In the genomic region with DNA sequence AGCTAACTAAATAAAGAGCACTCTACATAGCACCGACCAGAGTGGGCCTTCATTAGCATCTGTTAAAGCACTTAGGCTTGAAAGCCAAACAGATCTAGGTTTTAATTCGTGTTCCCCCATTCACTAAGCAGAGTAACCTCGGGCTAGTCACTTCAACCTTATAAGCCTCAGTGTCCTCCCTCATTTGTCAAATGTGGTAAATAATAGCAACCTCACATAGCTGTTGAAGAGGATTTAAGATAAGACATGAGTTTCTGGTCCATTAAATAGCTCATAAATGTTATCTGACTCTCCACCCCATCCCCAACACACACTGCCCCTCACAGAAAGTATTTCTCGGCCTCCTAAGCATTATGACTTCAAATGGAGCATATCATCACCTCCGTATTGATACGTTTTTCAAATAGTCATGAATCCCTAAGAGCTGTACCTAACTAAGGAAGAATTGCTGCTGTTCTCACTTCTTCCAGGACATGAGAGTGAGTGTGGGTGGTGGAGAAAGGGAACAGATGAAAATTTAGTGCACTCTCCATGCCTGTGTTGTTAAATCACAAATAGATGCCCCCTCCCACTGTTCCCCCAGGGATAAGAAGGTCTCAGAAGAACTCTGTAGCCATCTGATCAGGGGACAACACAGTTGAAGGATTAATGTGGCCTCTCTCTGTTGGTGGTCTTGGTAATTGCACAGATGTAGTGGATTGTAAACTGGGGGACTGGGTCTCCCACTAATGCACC, we compare ENCODE assay signal across 1 cellular context.
TF ChIP-seq lines count a peak whose summit lies in the region.

No MANE protein-coding gene starts in this region.

TF ChIP-seq in HEK293, 187 proteins besides CTCF, POLR2A, EP300 and RAD21 (continued from another document):
- TF ChIP-seq, protein P1, sequence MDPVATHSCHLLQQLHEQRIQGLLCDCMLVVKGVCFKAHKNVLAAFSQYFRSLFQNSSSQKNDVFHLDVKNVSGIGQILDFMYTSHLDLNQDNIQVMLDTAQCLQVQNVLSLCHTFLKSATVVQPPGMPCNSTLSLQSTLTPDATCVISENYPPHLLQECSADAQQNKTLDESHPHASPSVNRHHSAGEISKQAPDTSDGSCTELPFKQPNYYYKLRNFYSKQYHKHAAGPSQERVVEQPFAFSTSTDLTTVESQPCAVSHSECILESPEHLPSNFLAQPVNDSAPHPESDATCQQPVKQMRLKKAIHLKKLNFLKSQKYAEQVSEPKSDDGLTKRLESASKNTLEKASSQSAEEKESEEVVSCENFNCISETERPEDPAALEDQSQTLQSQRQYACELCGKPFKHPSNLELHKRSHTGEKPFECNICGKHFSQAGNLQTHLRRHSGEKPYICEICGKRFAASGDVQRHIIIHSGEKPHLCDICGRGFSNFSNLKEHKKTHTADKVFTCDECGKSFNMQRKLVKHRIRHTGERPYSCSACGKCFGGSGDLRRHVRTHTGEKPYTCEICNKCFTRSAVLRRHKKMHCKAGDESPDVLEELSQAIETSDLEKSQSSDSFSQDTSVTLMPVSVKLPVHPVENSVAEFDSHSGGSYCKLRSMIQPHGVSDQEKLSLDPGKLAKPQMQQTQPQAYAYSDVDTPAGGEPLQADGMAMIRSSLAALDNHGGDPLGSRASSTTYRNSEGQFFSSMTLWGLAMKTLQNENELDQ (tag by site-specific recombination; IDR thresholded peaks at IDR 0.05; ENCODE audit: low read depth), result no peak
- TF ChIP-seq ZEB2 (tag by site-specific recombination; IDR thresholded peaks at IDR 0.05), result no peak
- no peak for TF ChIP-seq ZFP37 (tag by site-specific recombination; IDR thresholded peaks at IDR 0.05)
- TF ChIP-seq KLF16 (tag by site-specific recombination; IDR thresholded peaks at IDR 0.05), result peak; percentile 54; the same call in 1 of the 2 replicates
- TF ChIP-seq ZNF654 (tag by site-specific recombination; IDR thresholded peaks at IDR 0.05; ENCODE audit: low read depth), result no peak
- no peak for TF ChIP-seq ZNF112 (tag by site-specific recombination; IDR thresholded peaks at IDR 0.05)
- no peak for TF ChIP-seq BCL11A (tag by site-specific recombination; IDR thresholded peaks at IDR 0.05; ENCODE audit: low read depth)
- 0 out of 2 replicates have a peak, but pooled peaks have one; percentile 40 for TF ChIP-seq KLF10 (tag by site-specific recombination; IDR thresholded peaks at IDR 0.05)
- no peak for TF ChIP-seq ZNF660 (tag by site-specific recombination; IDR thresholded peaks at IDR 0.05)
- 0 out of 2 replicates have a peak, but pooled peaks have one; percentile 26 for TF ChIP-seq ZNF341 (tag by site-specific recombination; IDR thresholded peaks at IDR 0.05; ENCODE audit: low read depth)
- TF ChIP-seq MEIS1 (CRISPR knock-in tag; IDR thresholded peaks at IDR 0.05; ENCODE audit: borderline replicate concordance), result no peak
- TF ChIP-seq KLF1 (tag by site-specific recombination; IDR thresholded peaks at IDR 0.05), result peak; percentile 72
- no peak for TF ChIP-seq ZNF600 (tag by site-specific recombination; IDR thresholded peaks at IDR 0.05)
- TF ChIP-seq, protein P2, sequence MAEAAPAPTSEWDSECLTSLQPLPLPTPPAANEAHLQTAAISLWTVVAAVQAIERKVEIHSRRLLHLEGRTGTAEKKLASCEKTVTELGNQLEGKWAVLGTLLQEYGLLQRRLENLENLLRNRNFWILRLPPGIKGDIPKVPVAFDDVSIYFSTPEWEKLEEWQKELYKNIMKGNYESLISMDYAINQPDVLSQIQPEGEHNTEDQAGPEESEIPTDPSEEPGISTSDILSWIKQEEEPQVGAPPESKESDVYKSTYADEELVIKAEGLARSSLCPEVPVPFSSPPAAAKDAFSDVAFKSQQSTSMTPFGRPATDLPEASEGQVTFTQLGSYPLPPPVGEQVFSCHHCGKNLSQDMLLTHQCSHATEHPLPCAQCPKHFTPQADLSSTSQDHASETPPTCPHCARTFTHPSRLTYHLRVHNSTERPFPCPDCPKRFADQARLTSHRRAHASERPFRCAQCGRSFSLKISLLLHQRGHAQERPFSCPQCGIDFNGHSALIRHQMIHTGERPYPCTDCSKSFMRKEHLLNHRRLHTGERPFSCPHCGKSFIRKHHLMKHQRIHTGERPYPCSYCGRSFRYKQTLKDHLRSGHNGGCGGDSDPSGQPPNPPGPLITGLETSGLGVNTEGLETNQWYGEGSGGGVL (tag by site-specific recombination; IDR thresholded peaks at IDR 0.05), result peak; percentile 46; the same call in 1 of the 2 replicates
- 0 out of 2 replicates have a peak, but pooled peaks have one; percentile 7 for TF ChIP-seq ZNF10 (tag by site-specific recombination; IDR thresholded peaks at IDR 0.05)
- TF ChIP-seq, protein P3, sequence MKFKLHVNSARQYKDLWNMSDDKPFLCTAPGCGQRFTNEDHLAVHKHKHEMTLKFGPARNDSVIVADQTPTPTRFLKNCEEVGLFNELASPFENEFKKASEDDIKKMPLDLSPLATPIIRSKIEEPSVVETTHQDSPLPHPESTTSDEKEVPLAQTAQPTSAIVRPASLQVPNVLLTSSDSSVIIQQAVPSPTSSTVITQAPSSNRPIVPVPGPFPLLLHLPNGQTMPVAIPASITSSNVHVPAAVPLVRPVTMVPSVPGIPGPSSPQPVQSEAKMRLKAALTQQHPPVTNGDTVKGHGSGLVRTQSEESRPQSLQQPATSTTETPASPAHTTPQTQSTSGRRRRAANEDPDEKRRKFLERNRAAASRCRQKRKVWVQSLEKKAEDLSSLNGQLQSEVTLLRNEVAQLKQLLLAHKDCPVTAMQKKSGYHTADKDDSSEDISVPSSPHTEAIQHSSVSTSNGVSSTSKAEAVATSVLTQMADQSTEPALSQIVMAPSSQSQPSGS (tag by site-specific recombination; IDR thresholded peaks at IDR 0.05; ENCODE audit: low read depth), result 0 out of 2 replicates have a peak, but pooled peaks have one; percentile 20
- peak; percentile 73 for TF ChIP-seq ZIC2 (tag by site-specific recombination; IDR thresholded peaks at IDR 0.05)
- TF ChIP-seq, protein P4, sequence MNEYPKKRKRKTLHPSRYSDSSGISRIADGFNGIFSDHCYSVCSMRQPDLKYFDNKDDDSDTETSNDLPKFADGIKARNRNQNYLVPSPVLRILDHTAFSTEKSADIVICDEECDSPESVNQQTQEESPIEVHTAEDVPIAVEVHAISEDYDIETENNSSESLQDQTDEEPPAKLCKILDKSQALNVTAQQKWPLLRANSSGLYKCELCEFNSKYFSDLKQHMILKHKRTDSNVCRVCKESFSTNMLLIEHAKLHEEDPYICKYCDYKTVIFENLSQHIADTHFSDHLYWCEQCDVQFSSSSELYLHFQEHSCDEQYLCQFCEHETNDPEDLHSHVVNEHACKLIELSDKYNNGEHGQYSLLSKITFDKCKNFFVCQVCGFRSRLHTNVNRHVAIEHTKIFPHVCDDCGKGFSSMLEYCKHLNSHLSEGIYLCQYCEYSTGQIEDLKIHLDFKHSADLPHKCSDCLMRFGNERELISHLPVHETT (tag by site-specific recombination; IDR thresholded peaks at IDR 0.05), result no peak
- TF ChIP-seq ZNF629 (tag by site-specific recombination; IDR thresholded peaks at IDR 0.05), result no peak
- TF ChIP-seq, protein P5, sequence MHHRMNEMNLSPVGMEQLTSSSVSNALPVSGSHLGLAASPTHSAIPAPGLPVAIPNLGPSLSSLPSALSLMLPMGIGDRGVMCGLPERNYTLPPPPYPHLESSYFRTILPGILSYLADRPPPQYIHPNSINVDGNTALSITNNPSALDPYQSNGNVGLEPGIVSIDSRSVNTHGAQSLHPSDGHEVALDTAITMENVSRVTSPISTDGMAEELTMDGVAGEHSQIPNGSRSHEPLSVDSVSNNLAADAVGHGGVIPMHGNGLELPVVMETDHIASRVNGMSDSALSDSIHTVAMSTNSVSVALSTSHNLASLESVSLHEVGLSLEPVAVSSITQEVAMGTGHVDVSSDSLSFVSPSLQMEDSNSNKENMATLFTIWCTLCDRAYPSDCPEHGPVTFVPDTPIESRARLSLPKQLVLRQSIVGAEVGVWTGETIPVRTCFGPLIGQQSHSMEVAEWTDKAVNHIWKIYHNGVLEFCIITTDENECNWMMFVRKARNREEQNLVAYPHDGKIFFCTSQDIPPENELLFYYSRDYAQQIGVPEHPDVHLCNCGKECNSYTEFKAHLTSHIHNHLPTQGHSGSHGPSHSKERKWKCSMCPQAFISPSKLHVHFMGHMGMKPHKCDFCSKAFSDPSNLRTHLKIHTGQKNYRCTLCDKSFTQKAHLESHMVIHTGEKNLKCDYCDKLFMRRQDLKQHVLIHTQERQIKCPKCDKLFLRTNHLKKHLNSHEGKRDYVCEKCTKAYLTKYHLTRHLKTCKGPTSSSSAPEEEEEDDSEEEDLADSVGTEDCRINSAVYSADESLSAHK (tag by site-specific recombination; IDR thresholded peaks at IDR 0.05), result peak; percentile 95
- peak; percentile 13; the same call in 1 of the 2 replicates for TF ChIP-seq ZNF121 (tag by site-specific recombination; IDR thresholded peaks at IDR 0.05)
- no peak for TF ChIP-seq ZNF670 (tag by site-specific recombination; IDR thresholded peaks at IDR 0.05; ENCODE audit: low read depth)
- TF ChIP-seq SALL2 (tag by site-specific recombination; IDR thresholded peaks at IDR 0.05; ENCODE audit: borderline replicate concordance), result no peak
- no peak; the same call in 1 of the 2 replicates for TF ChIP-seq KLF8 (tag by site-specific recombination; IDR thresholded peaks at IDR 0.05)
- no peak for TF ChIP-seq ZNF433 (tag by site-specific recombination; IDR thresholded peaks at IDR 0.05; ENCODE audit: low read depth)
- TF ChIP-seq ZNF19 (tag by site-specific recombination; IDR thresholded peaks at IDR 0.05; ENCODE audit: low read depth), result no peak
- TF ChIP-seq ZNF624 (tag by site-specific recombination; IDR thresholded peaks at IDR 0.05), result no peak
- TF ChIP-seq GLI2 (tag by site-specific recombination; IDR thresholded peaks at IDR 0.05; ENCODE audit: borderline replicate concordance, low read depth), result peak; percentile 40; the same call in 1 of the 2 replicates
- TF ChIP-seq TRIM28 (IDR thresholded peaks at IDR 0.05; ENCODE audit: borderline replicate concordance, low read length), result peak; percentile 47; the same call in 1 of the 2 replicates
- TF ChIP-seq ZNF114 (tag by site-specific recombination; IDR thresholded peaks at IDR 0.05), result no peak
- no peak for TF ChIP-seq ZNF510 (tag by site-specific recombination; IDR thresholded peaks at IDR 0.05; ENCODE audit: insufficient replicate concordance)
- peak; percentile 96 for TF ChIP-seq FEZF1 (tag by site-specific recombination; IDR thresholded peaks at IDR 0.05)
- TF ChIP-seq, protein P6, sequence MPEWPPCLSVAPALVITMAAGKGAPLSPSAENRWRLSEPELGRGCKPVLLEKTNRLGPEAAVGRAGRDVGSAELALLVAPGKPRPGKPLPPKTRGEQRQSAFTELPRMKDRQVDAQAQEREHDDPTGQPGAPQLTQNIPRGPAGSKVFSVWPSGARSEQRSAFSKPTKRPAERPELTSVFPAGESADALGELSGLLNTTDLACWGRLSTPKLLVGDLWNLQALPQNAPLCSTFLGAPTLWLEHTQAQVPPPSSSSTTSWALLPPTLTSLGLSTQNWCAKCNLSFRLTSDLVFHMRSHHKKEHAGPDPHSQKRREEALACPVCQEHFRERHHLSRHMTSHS (tag by site-specific recombination; IDR thresholded peaks at IDR 0.05), result peak; percentile 43; the same call in 1 of the 2 replicates
- TF ChIP-seq SP3 (tag by site-specific recombination; IDR thresholded peaks at IDR 0.05), result no peak
- no peak for TF ChIP-seq ZNF76 (tag by site-specific recombination; IDR thresholded peaks at IDR 0.05; ENCODE audit: borderline replicate concordance, low read depth)
- peak; percentile 93 for TF ChIP-seq MZF1 (tag by site-specific recombination; IDR thresholded peaks at IDR 0.05; ENCODE audit: borderline replicate concordance)
- TF ChIP-seq IKZF3 (tag by site-specific recombination; IDR thresholded peaks at IDR 0.05), result peak; percentile 78
- TF ChIP-seq, protein P7, sequence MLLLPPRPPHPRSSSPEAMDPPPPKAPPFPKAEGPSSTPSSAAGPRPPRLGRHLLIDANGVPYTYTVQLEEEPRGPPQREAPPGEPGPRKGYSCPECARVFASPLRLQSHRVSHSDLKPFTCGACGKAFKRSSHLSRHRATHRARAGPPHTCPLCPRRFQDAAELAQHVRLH (tag by site-specific recombination; IDR thresholded peaks at IDR 0.05), result peak; percentile 68; the same call in 1 of the 2 replicates
- TF ChIP-seq, protein P8, sequence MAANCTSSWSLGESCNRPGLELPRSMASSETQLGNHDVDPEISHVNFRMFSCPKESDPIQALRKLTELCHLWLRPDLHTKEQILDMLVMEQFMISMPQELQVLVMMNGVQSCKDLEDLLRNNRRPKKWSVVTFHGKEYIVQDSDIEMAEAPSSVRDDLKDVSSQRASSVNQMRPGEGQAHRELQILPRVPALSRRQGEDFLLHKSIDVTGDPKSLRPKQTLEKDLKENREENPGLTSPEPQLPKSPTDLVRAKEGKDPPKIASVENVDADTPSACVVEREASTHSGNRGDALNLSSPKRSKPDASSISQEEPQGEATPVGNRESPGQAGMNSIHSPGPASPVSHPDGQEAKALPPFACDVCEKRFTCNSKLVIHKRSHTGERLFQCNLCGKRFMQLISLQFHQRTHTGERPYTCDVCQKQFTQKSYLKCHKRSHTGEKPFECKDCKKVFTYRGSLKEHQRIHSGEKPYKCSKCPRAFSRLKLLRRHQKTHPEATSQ (tag by site-specific recombination; IDR thresholded peaks at IDR 0.05), result no peak
- TF ChIP-seq ZNF658 (tag by site-specific recombination; IDR thresholded peaks at IDR 0.05), result no peak
- TF ChIP-seq, protein P9, sequence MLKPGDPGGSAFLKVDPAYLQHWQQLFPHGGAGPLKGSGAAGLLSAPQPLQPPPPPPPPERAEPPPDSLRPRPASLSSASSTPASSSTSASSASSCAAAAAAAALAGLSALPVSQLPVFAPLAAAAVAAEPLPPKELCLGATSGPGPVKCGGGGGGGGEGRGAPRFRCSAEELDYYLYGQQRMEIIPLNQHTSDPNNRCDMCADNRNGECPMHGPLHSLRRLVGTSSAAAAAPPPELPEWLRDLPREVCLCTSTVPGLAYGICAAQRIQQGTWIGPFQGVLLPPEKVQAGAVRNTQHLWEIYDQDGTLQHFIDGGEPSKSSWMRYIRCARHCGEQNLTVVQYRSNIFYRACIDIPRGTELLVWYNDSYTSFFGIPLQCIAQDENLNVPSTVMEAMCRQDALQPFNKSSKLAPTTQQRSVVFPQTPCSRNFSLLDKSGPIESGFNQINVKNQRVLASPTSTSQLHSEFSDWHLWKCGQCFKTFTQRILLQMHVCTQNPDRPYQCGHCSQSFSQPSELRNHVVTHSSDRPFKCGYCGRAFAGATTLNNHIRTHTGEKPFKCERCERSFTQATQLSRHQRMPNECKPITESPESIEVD (tag by site-specific recombination; IDR thresholded peaks at IDR 0.05), result peak; percentile 87
- no peak for TF ChIP-seq ZNF223 (tag by site-specific recombination; IDR thresholded peaks at IDR 0.05)
